Comparison of ENCODE assay signal across 8 cellular contexts in genomic region chr20:14334306-14334930, GRCh38. TPM values are rescaled to one million over a fixed set of nuclear protein-coding genes. Genes with fewer than 3 reads are reported as not detected.
DNase-seq lines count a peak whose midpoint lies in the region; ATAC-seq and TF ChIP-seq lines count a peak whose summit lies in the region.

No MANE protein-coding gene starts in this region.

- POLR2A ChIA-PET in HEK293T (lab: Yijun Ruan, JAX) = no interaction called here
- POLR2A ChIA-PET in Panc1 (lab: Charles Lee) = no interaction called here

- no peaks in the 10 kb centered on the region for H3K36me3 ChIP-seq in Panc1 (ENCODE audit: control insufficient read depth, insufficient read depth, low read length)

- TF ChIP-seq CTCF in 22Rv1 (IDR thresholded peaks at IDR 0.05) = peak; percentile 36
- TF ChIP-seq CTCF in Panc1 (IDR thresholded peaks at IDR 0.05) = peak; percentile 39
- TF ChIP-seq CTCF in fibroblast of villous mesenchyme (IDR thresholded peaks at IDR 0.05; ENCODE audit: insufficient read depth, low read depth, low read length) = peak; percentile 56

- ATAC-seq in Panc1 = no peak

- BruUV-seq in Panc1 (replicated peaks; lab: Mats Ljungman, UMichigan) = no TSS peak

- in situ Hi-C loops in Panc1 (cut with HindIII; ENCODE audit: low pct_unique_long_range_greater_than_20kb, low sequenced_read_pairs) = no loop called here

- DNase-seq in HEK293T (ENCODE audit: extremely low spot score) = peak; percentile 56
- DNase-seq in Panc1 (ENCODE audit: low read depth, low spot score) = no peak
- peak; percentile 61 for DNase-seq in fibroblast of villous mesenchyme (ENCODE audit: low read depth)
- peak; percentile 83 for DNase-seq in renal cortical epithelial cell (ENCODE audit: low read depth)
- no peak for DNase-seq in activated naive CD4-positive, alpha-beta T cell treated with anti-CD3 and anti-CD28 coated beads, Interleukin-2, amount 50 U/mL, for 16 hours
- DNase-seq in GF-D8 (lab: John Stamatoyannopoulos, UW) = no peak
- no peak for DNase-seq in activated CD4-positive, alpha-beta T cell treated with anti-CD3 and anti-CD28 coated beads, Interleukin-2, amount 50 U/mL, for 4 hours

- intact Hi-C loops in Panc1 (cut with micrococcal nuclease; ENCODE audit: unreplicated experiment) = no loop called here

- no peaks in the 10 kb centered on the region for H3K4me1 ChIP-seq in Panc1 (ENCODE audit: control insufficient read depth, insufficient read depth, low read length)

- H3K27ac ChIP-seq in 22Rv1 (no peak overlapping the region), Panc1 (ENCODE audit: low read length) (no peak overlapping the region)

- H3K4me3 ChIP-seq in Panc1 (ENCODE audit: low read depth in 2 of 2, low read length in 2 of 2) (no peak overlapping the region), fibroblast of villous mesenchyme (ENCODE audit: low read depth, low read length) (peak overlapping the region; percentile 71)

- no peaks in the 10 kb centered on the region for H3K9me3 ChIP-seq in Panc1 (ENCODE audit: control insufficient read depth, insufficient read depth, low read depth, low read length)

- no peaks in the 10 kb centered on the region for H3K27me3 ChIP-seq in Panc1 (ENCODE audit: control insufficient read depth, insufficient read depth, low read length)

- CTCF ChIA-PET in HEK293T (lab: Yijun Ruan, JAX) = no interaction called here
- CTCF ChIA-PET in Panc1 (lab: Charles Lee) = no interaction called here

TF ChIP-seq in HEK293T, 16 proteins besides CTCF, POLR2A, EP300 and RAD21:
- TF ChIP-seq SP1 (IDR thresholded peaks at IDR 0.05) = no peak
- TF ChIP-seq HDGF (IDR thresholded peaks at IDR 0.05; ENCODE audit: borderline replicate concordance) = no peak
- TF ChIP-seq TARDBP (IDR thresholded peaks at IDR 0.05) = no peak
- TF ChIP-seq PKNOX1 (IDR thresholded peaks at IDR 0.05) = no peak
- no peak for TF ChIP-seq FOXA1 (IDR thresholded peaks at IDR 0.05)
- TF ChIP-seq L3MBTL2 (conservative IDR thresholded peaks at IDR 0.05) = no peak
- TF ChIP-seq NFRKB (IDR thresholded peaks at IDR 0.05) = no peak
- no peak for TF ChIP-seq CTBP1 (IDR thresholded peaks at IDR 0.05; ENCODE audit: borderline replicate concordance)
- TF ChIP-seq SUZ12 (IDR thresholded peaks at IDR 0.05) = no peak
- no peak for TF ChIP-seq ARNT (IDR thresholded peaks at IDR 0.05)
- TF ChIP-seq FOXK2 (IDR thresholded peaks at IDR 0.05) = no peak
- no peak for TF ChIP-seq BHLHE40 (IDR thresholded peaks at IDR 0.05; ENCODE audit: borderline replicate concordance)
- TF ChIP-seq ZNF384 (IDR thresholded peaks at IDR 0.05) = no peak
- TF ChIP-seq FOXM1 (IDR thresholded peaks at IDR 0.05; ENCODE audit: borderline replicate concordance) = no peak
- no peak for TF ChIP-seq ELF4 (IDR thresholded peaks at IDR 0.05)
- no peak for TF ChIP-seq LEF1 (IDR thresholded peaks at IDR 0.05; ENCODE audit: borderline replicate concordance)

RNA-seq across cellular contexts. Expression of gene FLRT3, which starts 3.0 kb away (rescaled TPM):
- total RNA-seq in Panc1 (2021; ENCODE audit: unreplicated experiment) (0.67 TPM), fibroblast of villous mesenchyme (2.2 and 2.6 TPM in 2 replicates), renal cortical epithelial cell (5.2 and 16.0 TPM in 2 replicates)
- polyA plus RNA-seq in Panc1 (2012; ENCODE audit: insufficient read length) = 0.19 TPM

Comparison
In these comparisons a context has a peak if more than half of its experiments do, and no peak if none do; other contexts are left out.
1. DNase-seq: peak in HEK293T (single experiment), fibroblast of villous mesenchyme (single experiment) and renal cortical epithelial cell (single experiment); none in Panc1 (single experiment), activated naive CD4-positive, alpha-beta T cell treated with anti-CD3 and anti-CD28 coated beads, Interleukin-2, amount 50 U/mL, for 16 hours (single experiment), GF-D8 (single experiment) and activated CD4-positive, alpha-beta T cell treated with anti-CD3 and anti-CD28 coated beads, Interleukin-2, amount 50 U/mL, for 4 hours (0 of 2).
2. Peak in every context shown above with its lines, with median percentiles within 50 percentile points of each other: CTCF ChIP-seq.